1 cellular context compared by ENCODE assay signal in genomic region chr12:104345234-104346066, GRCh38.
TF ChIP-seq lines count a peak whose summit lies in the region.

No MANE protein-coding gene starts in this region.

TF ChIP-seq in IMR-90, 13 proteins besides CTCF, POLR2A, EP300 and RAD21:
- TF ChIP-seq FOS (IDR thresholded peaks at IDR 0.05; ENCODE audit: low read depth, low read length) (no peak), ELK1 (IDR thresholded peaks at IDR 0.05; ENCODE audit: borderline replicate concordance, low read depth, low read length) (no peak), MAZ (IDR thresholded peaks at IDR 0.05; ENCODE audit: borderline replicate concordance, low read depth, low read length) (no peak), CEBPB (IDR thresholded peaks at IDR 0.05; ENCODE audit: low read depth, low read length) (no peak), MXI1 (IDR thresholded peaks at IDR 0.05; ENCODE audit: borderline replicate concordance, low read depth, low read length) (no peak), SMC3 (IDR thresholded peaks at IDR 0.05; ENCODE audit: low read depth, low read length) (no peak), CHD1 (IDR thresholded peaks at IDR 0.05; ENCODE audit: low read depth, low read length) (no peak), RFX5 (IDR thresholded peaks at IDR 0.05; ENCODE audit: low read depth, low read length) (no peak), NFE2L2 (IDR thresholded peaks at IDR 0.05; ENCODE audit: low read depth, low read length) (no peak)
- TF ChIP-seq, protein P1, sequence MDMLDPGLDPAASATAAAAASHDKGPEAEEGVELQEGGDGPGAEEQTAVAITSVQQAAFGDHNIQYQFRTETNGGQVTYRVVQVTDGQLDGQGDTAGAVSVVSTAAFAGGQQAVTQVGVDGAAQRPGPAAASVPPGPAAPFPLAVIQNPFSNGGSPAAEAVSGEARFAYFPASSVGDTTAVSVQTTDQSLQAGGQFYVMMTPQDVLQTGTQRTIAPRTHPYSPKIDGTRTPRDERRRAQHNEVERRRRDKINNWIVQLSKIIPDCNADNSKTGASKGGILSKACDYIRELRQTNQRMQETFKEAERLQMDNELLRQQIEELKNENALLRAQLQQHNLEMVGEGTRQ (IDR thresholded peaks at IDR 0.05; ENCODE audit: low read depth, low read length), result no peak
